ENCODE assay signal across 16 cellular contexts in genomic region chr20:1932971-1933370, GRCh38. TPM values are rescaled to one million over a fixed set of nuclear protein-coding genes. Genes with fewer than 3 reads are reported as not detected.
DNase-seq lines count a peak whose midpoint lies in the region; ATAC-seq and TF ChIP-seq lines count a peak whose summit lies in the region.
"Had no signal": no experiment of that assay in that cellular context is flagged by ENCODE, and none has a peak within 500 bp of the region (broad histone marks: within the 10 kb centered on the region; RNA-seq: fewer than 3 reads in every experiment).

No MANE protein-coding gene starts in this region.

- H2BK120ac ChIP-seq in trophoblast cell (ENCODE audit: insufficient read depth, low read length, poor library complexity), result no peak overlapping the region

- intact Hi-C loops in heart right ventricle (cut with DNase I), result loop anchor here in 1 of 10 donors (1.0 kb wide), 1 partner anchor 133 kb away; no protein-coding TSS in a partner anchor
- intact Hi-C loops in left cardiac atrium (cut with DNase I), result no loop called here
- intact Hi-C loops in dorsolateral prefrontal cortex (cut with DNase I), result no loop called here

- peaks cover 0 to 72% (median 0%) of the 10 kb centered on the region in 9 donors for H3K36me3 ChIP-seq in heart right ventricle
- peaks cover 3% of the 10 kb centered on the region for H3K36me3 ChIP-seq in muscle layer of colon (ENCODE audit: insufficient read depth, low read length)
- H3K36me3 ChIP-seq in trophoblast cell (ENCODE audit: control insufficient read depth in 1 of 2, insufficient read depth in 2 of 2, low read length in 2 of 2), result peaks cover 2 to 5% of the 10 kb centered on the region in 2 experiments

- no peak overlapping the region for H2AK5ac ChIP-seq in trophoblast cell (ENCODE audit: low read length)

- no peak overlapping the region for H2BK5ac ChIP-seq in trophoblast cell (ENCODE audit: low read depth, low read length, poor library complexity)

- no peak for ATAC-seq in heart right ventricle
- ATAC-seq in left cardiac atrium, result no peak
- ATAC-seq in GM18861 (IDR thresholded peaks at IDR 0.05; ENCODE audit: unreplicated experiment), result no peak
- no peak for ATAC-seq in HG02623 (IDR thresholded peaks at IDR 0.05; ENCODE audit: unreplicated experiment)
- ATAC-seq: K562 had no signal

- no peak overlapping the region for H4K91ac ChIP-seq in trophoblast cell (ENCODE audit: low read depth, low read length)

- H3K4me2 ChIP-seq in trophoblast cell (ENCODE audit: low read length), result no peak overlapping the region

- no peak overlapping the region for H2BK12ac ChIP-seq in trophoblast cell (ENCODE audit: low read length)

- H3K9me3 ChIP-seq in heart right ventricle (peaks cover 0 to 5% (median 0%) of the 10 kb centered on the region in 11 donors), muscle layer of colon (ENCODE audit: low read length) (no peaks in the 10 kb centered on the region), trophoblast cell (ENCODE audit: insufficient read depth, low read depth, low read length) (no peaks in the 10 kb centered on the region)

- H3K4ac ChIP-seq in trophoblast cell (ENCODE audit: low read depth, low read length), result no peak overlapping the region

- no peak for DNase-seq in heart right ventricle
- no peak for DNase-seq in left cardiac atrium
- peak in 1 of 10 donors; percentile 9 for DNase-seq in dorsolateral prefrontal cortex
- DNase-seq in NCI-H1694 (lab: John Stamatoyannopoulos, UW), result no peak
- DNase-seq in trophoblast cell, result no peak
- DNase-seq: Calu3; CD4-positive, CD25-positive, alpha-beta regulatory T cell; NCI-H1048; NCI-H187 treated with DMSO at 0.1 percent for 48 hours; NCI-H774; SHP77 treated with DMSO at 0.1 percent for 48 hours had no signal

- no peak overlapping the region for H3K14ac ChIP-seq in trophoblast cell (ENCODE audit: low read length)

- H2AFZ ChIP-seq in trophoblast cell (ENCODE audit: insufficient read depth, low read length, poor library complexity), result no peak overlapping the region

- H3K9ac ChIP-seq in muscle layer of colon (ENCODE audit: low read length), result no peak overlapping the region
- no peak overlapping the region for H3K9ac ChIP-seq in trophoblast cell (ENCODE audit: low read length)

- H3K79me1 ChIP-seq in trophoblast cell (ENCODE audit: low read length), result no peaks in the 10 kb centered on the region

- no peaks in the 10 kb centered on the region for H3K79me2 ChIP-seq in trophoblast cell (ENCODE audit: control insufficient read depth, insufficient read depth, low read length, poor library complexity)

- H3K18ac ChIP-seq in trophoblast cell (ENCODE audit: low read length), result no peak overlapping the region

- H3K4me3 ChIP-seq in heart right ventricle, result no peak overlapping the region
- H3K4me3 ChIP-seq in dorsolateral prefrontal cortex, result no peak overlapping the region
- no peak overlapping the region for H3K4me3 ChIP-seq in muscle layer of colon (ENCODE audit: low read depth in 1 of 2, low read length in 2 of 2)
- no peak overlapping the region for H3K4me3 ChIP-seq in trophoblast cell (ENCODE audit: low read depth, low read length)
- H3K4me3 ChIP-seq: K562 had no signal

- H4K12ac ChIP-seq in trophoblast cell (ENCODE audit: low read depth, low read length), result no peak overlapping the region

- H3K27ac ChIP-seq in heart right ventricle (peak overlapping the region in 7 of 10 donors; percentile 36 to 79 (median 70)), dorsolateral prefrontal cortex (peak overlapping the region in 53 of 59 donors; percentile 12 to 95 (median 84)), muscle layer of colon (ENCODE audit: low read depth, low read length) (peak overlapping the region; percentile 14), trophoblast cell (ENCODE audit: low read depth, low read length) (no peak overlapping the region)
- H3K27ac ChIP-seq: HL-60 had no signal

- H4K8ac ChIP-seq in trophoblast cell (ENCODE audit: low read depth, low read length), result no peak overlapping the region

- peaks cover 0 to 55% (median 35%) of the 10 kb centered on the region in 9 donors for H3K4me1 ChIP-seq in heart right ventricle
- peaks cover 36% of the 10 kb centered on the region for H3K4me1 ChIP-seq in muscle layer of colon (ENCODE audit: insufficient read depth, low read length)
- H3K4me1 ChIP-seq in trophoblast cell (ENCODE audit: control insufficient read depth in 1 of 2, insufficient read depth in 2 of 2, low read length in 2 of 2), result peaks cover 0 to 4% of the 10 kb centered on the region in 2 experiments

- H3K23ac ChIP-seq in trophoblast cell (ENCODE audit: low read length), result no peak overlapping the region

- H3K27me3 ChIP-seq in heart right ventricle, result no peaks in the 10 kb centered on the region
- H3K27me3 ChIP-seq in dorsolateral prefrontal cortex, result no peaks in the 10 kb centered on the region
- H3K27me3 ChIP-seq in muscle layer of colon (ENCODE audit: control insufficient read depth in 1 of 2, insufficient read depth in 2 of 2, low read length in 2 of 2), result no peaks in the 10 kb centered on the region
- H3K27me3 ChIP-seq in trophoblast cell (ENCODE audit: insufficient read depth, low read length), result no peaks in the 10 kb centered on the region

- TF ChIP-seq CTCF in heart right ventricle (IDR thresholded peaks at IDR 0.05) (no peak), dorsolateral prefrontal cortex (IDR thresholded peaks at IDR 0.05 in 54 of 56, conservative IDR thresholded peaks at IDR 0.05 in 2 of 56; ENCODE audit: low read depth in 1 of 56, partially characterized antibody in 56 of 56) (no peak)

- WGBS in heart right ventricle, 2 donors, result 52 to 57% methylated on average over 2 of the region's 2 CpGs
- WGBS in trophoblast cell (ENCODE audit: extremely low coverage, insufficient coverage, insufficient read length), result no CpG with 5 or more reads among the region's 2 CpGs

RNA-seq across cellular contexts. Expression of gene SIRPA, which starts 37.8 kb away (rescaled TPM):
- total RNA-seq in heart right ventricle (10 to 100 TPM; 16.7 to 45.8 (median 24.8) TPM), left cardiac atrium (10 to 100 TPM; 38.4 to 46.2 TPM), dorsolateral prefrontal cortex (100 to 1,000 TPM; 164 to 389 (median 265) TPM)
- 10 to 100 TPM in 1 of 2 donors, 1 to 10 TPM in 1; 9.7 to 31.5 TPM for polyA plus RNA-seq in heart right ventricle
- 15.7 and 15.8 TPM in 2 replicates for polyA plus RNA-seq in trophoblast cell (2013)
- total RNA-seq: CD4-positive, CD25-positive, alpha-beta regulatory T cell had no signal
- polyA plus RNA-seq: CD4-positive, CD25-positive, alpha-beta regulatory T cell had no signal
